Comparison of ENCODE assay signal across 8 cellular contexts in genomic region chr4:127781303-127782024, GRCh38. TPM values are rescaled to one million over a fixed set of nuclear protein-coding genes. Genes with fewer than 3 reads are reported as not detected.
DNase-seq lines count a peak whose midpoint lies in the region; ATAC-seq lines count a peak whose summit lies in the region.

No MANE protein-coding gene starts in this region.

- ATAC-seq in GM19452 (IDR thresholded peaks at IDR 0.05; ENCODE audit: unreplicated experiment) (peak; percentile 31), HG03520 (IDR thresholded peaks at IDR 0.05; ENCODE audit: unreplicated experiment) (peak; percentile 34), left cardiac atrium (peak; percentile 74 to 84)
- peak; percentile 6 for ATAC-seq in activated naive CD8-positive, alpha-beta T cell treated with anti-CD3 and anti-CD28 coated beads, Interleukin-2, amount 50 U/mL, for 24 hours

- H3K36me3 ChIP-seq in CD4-positive, alpha-beta memory T cell (ENCODE audit: insufficient read depth, low read length) = no peaks in the 10 kb centered on the region

- peak overlapping the region in 1 of 2 donors; percentile 57 for H3K4me3 ChIP-seq in CD4-positive, alpha-beta memory T cell (ENCODE audit: low read length in 2 of 2)

- DNase-seq in CD4-positive, alpha-beta memory T cell = peak in 3 of 5 donors; percentile 6 to 8 (median 8)
- DNase-seq in activated naive CD8-positive, alpha-beta T cell treated with anti-CD3 and anti-CD28 coated beads, Interleukin-2, amount 50 U/mL, for 24 hours = no peak
- DNase-seq in left cardiac atrium (peak; percentile 75), posterior vena cava (ENCODE audit: low spot score) (peak; percentile 89), ecto neural progenitor cell (ENCODE audit: low spot score) (no peak), hippocampal formation (lab: John Stamatoyannopoulos, UW) (no peak)

- H3K4me1 ChIP-seq in CD4-positive, alpha-beta memory T cell (ENCODE audit: insufficient read depth, low read length) = peaks cover 11% of the 10 kb centered on the region

- H3K27me3 Mint-ChIP-seq in CD4-positive, alpha-beta memory T cell = peaks cover 42 to 55% of the 10 kb centered on the region in 2 donors
- peaks cover 84% of the 10 kb centered on the region for H3K27me3 Mint-ChIP-seq in activated naive CD8-positive, alpha-beta T cell treated with anti-CD3 and anti-CD28 coated beads, Interleukin-2, amount 50 U/mL, for 24 hours

- H3K27ac ChIP-seq in CD4-positive, alpha-beta memory T cell (ENCODE audit: low read depth, low read length) = no peak overlapping the region

- CTCF ChIA-PET in CD4-positive, alpha-beta memory T cell (lab: Charles Lee; ENCODE audit: partially characterized antibody) = no interaction called here

- POLR2A ChIA-PET in CD4-positive, alpha-beta memory T cell (lab: Charles Lee; ENCODE audit: partially characterized antibody) = no interaction called here

- H3K9me3 Mint-ChIP-seq in CD4-positive, alpha-beta memory T cell = peaks cover 0 to 2% (median 0%) of the 10 kb centered on the region in 8 donors
- H3K9me3 Mint-ChIP-seq in activated naive CD8-positive, alpha-beta T cell treated with anti-CD3 and anti-CD28 coated beads, Interleukin-2, amount 50 U/mL, for 24 hours = peaks cover 15% of the 10 kb centered on the region

- peak overlapping the region in 2 of 7 donors; percentile 29 to 66 for H3K27ac Mint-ChIP-seq in CD4-positive, alpha-beta memory T cell
- peak overlapping the region; percentile 77 for H3K27ac Mint-ChIP-seq in activated naive CD8-positive, alpha-beta T cell treated with anti-CD3 and anti-CD28 coated beads, Interleukin-2, amount 50 U/mL, for 24 hours

- H3K27me3 ChIP-seq in CD4-positive, alpha-beta memory T cell (ENCODE audit: insufficient read depth, low read length) = peaks cover 16% of the 10 kb centered on the region

- H3K4me3 Mint-ChIP-seq in CD4-positive, alpha-beta memory T cell = peak overlapping the region; percentile 71 to 96 (median 87)
- H3K4me3 Mint-ChIP-seq in activated naive CD8-positive, alpha-beta T cell treated with anti-CD3 and anti-CD28 coated beads, Interleukin-2, amount 50 U/mL, for 24 hours = peak overlapping the region; percentile 82

- H3K9me3 ChIP-seq in CD4-positive, alpha-beta memory T cell (ENCODE audit: control insufficient read depth in 1 of 2, low read length in 2 of 2) = no peaks in the 10 kb centered on the region

- H3K4me1 Mint-ChIP-seq in CD4-positive, alpha-beta memory T cell = peaks cover 10 to 24% (median 17%) of the 10 kb centered on the region in 4 donors
- peaks cover 20% of the 10 kb centered on the region for H3K4me1 Mint-ChIP-seq in activated naive CD8-positive, alpha-beta T cell treated with anti-CD3 and anti-CD28 coated beads, Interleukin-2, amount 50 U/mL, for 24 hours

- no peaks in the 10 kb centered on the region for H3K36me3 Mint-ChIP-seq in CD4-positive, alpha-beta memory T cell
- peaks cover 5% of the 10 kb centered on the region for H3K36me3 Mint-ChIP-seq in activated naive CD8-positive, alpha-beta T cell treated with anti-CD3 and anti-CD28 coated beads, Interleukin-2, amount 50 U/mL, for 24 hours (ENCODE audit: low read depth)

- intact Hi-C loops in CD4-positive, alpha-beta memory T cell (cut with micrococcal nuclease) = loop anchor here (5.0 kb wide), 1 partner anchor 186 kb away; the partner anchor contains the start of genes ABHD18 and MFSD8
- intact Hi-C loops in left cardiac atrium (cut with DNase I) = no loop called here
- intact Hi-C loops in posterior vena cava (cut with DNase I) = no loop called here

RNA-seq across cellular contexts. Expression of gene HSPA4L, which starts 0.7 kb away (rescaled TPM):
- total RNA-seq in CD4-positive, alpha-beta memory T cell = not detected
- polyA plus RNA-seq in CD4-positive, alpha-beta memory T cell = not detected
- total RNA-seq in left cardiac atrium (1 to 10 TPM; 9.3 to 9.5 TPM), posterior vena cava (1 to 10 TPM; 7.7 to 9.9 TPM)

RNA-seq across cellular contexts. Expression of gene SLC25A31, which starts 51.3 kb away (rescaled TPM):
- total RNA-seq in CD4-positive, alpha-beta memory T cell = not detected
- not detected for polyA plus RNA-seq in CD4-positive, alpha-beta memory T cell
- total RNA-seq in left cardiac atrium (not detected), posterior vena cava (not detected)

Comparison
In these comparisons a context has a peak if more than half of its experiments do, and no peak if none do; other contexts are left out.
1. DNase-seq: peak in CD4-positive, alpha-beta memory T cell (3 of 5), left cardiac atrium (single experiment) and posterior vena cava (single experiment); none in activated naive CD8-positive, alpha-beta T cell treated with anti-CD3 and anti-CD28 coated beads, Interleukin-2, amount 50 U/mL, for 24 hours (single experiment), ecto neural progenitor cell (single experiment) and hippocampal formation (0 of 2).
2. ATAC-seq: peak in every context shown above with its lines; median percentile 79 in left cardiac atrium; 34 in HG03520; 31 in GM19452; 6 in activated naive CD8-positive, alpha-beta T cell treated with anti-CD3 and anti-CD28 coated beads, Interleukin-2, amount 50 U/mL, for 24 hours.
3. RNA of gene HSPA4L, which starts 0.7 kb away (total RNA-seq): 7.7 to 9.9 TPM in posterior vena cava and 9.3 to 9.5 TPM in left cardiac atrium; not detected in CD4-positive, alpha-beta memory T cell; every median in the first group is over 4 times any median in the second.